Comparison of ENCODE assay signal across 18 cellular contexts in the genomic region with DNA sequence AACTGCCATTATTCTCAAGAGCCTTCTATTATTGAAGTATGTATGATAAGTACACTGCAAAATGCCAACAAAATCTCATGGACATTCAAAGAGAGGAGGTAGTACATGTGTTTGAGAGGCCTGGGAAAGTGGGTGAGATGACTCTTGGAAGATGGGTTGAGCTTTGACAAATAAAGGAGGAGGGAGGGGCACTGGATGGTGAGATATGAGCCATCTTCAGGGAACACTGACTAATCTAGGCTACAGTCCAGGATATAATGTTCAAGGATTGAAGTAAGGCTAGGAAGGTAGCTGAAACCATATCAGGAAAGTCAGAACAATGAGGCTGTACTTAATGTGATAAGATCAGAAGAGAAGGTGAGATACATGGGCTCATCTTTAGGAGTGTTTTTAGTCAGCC.
DNase-seq lines count a peak whose midpoint lies in the region; ATAC-seq and TF ChIP-seq lines count a peak whose summit lies in the region.
"Had no signal": no experiment of that assay in that cellular context is flagged by ENCODE, and none has a peak within 500 bp of the region (broad histone marks: within the 10 kb centered on the region; RNA-seq: fewer than 3 reads in every experiment).

No MANE protein-coding gene starts in this region.

- no peak overlapping the region for H3K9ac ChIP-seq in IMR-90 (ENCODE audit: low read depth, low read length)
- no peak overlapping the region for H3K9ac ChIP-seq in PC-3 (ENCODE audit: low read length)
- H3K9ac ChIP-seq: BLaER1 had no signal

- H4K8ac ChIP-seq in IMR-90 (ENCODE audit: low read depth in 2 of 2, low read length in 2 of 2): no peak overlapping the region

- H2AFZ ChIP-seq in IMR-90 (replicated peaks; ENCODE audit: low read length, poor library complexity): no peak overlapping the region
- H2AFZ ChIP-seq in PC-3 (ENCODE audit: low read length): no peak overlapping the region
- H2AFZ ChIP-seq: PC-9 had no signal

- no peak overlapping the region for H4K5ac ChIP-seq in IMR-90 (ENCODE audit: low read depth, low read length)

- peak; percentile 3 for DNase-seq in A172 (ENCODE audit: low spot score)
- peak; percentile 32 for DNase-seq in IMR-90
- peak; percentile 45 for DNase-seq in PC-3
- peak; percentile 80 for DNase-seq in fibroblast of mammary gland (ENCODE audit: low read depth)
- DNase-seq in H7: no peak
- no peak for DNase-seq in HK-2 (ENCODE audit: unreplicated experiment)
- DNase-seq in NCI-H1105 treated with DMSO at 0.1 percent for 48 hours (lab: John Stamatoyannopoulos, UW): no peak
- no peak for DNase-seq in KG1 (lab: John Stamatoyannopoulos, UW)
- DNase-seq: 8988T; CD8-positive, alpha-beta T cell; H9; NCI-H1436 treated with DMSO at 0.1 percent for 48 hours; NCI-H446; NCI-H748 treated with DMSO at 0.1 percent for 48 hours; PC-9; SJCRH30 had no signal

- ATAC-seq in IMR-90 (ENCODE audit: low read depth): no peak
- ATAC-seq in PC-3: peak; percentile 53; the same call in 1 of the 2 replicates
- ATAC-seq: CD8-positive, alpha-beta T cell had no signal

- H2BK15ac ChIP-seq in IMR-90 (ENCODE audit: low read depth, low read length): no peak overlapping the region

- no peak for TF ChIP-seq RAD21 in IMR-90 (IDR thresholded peaks at IDR 0.05; ENCODE audit: low read length)

- H3K79me1 ChIP-seq in IMR-90 (ENCODE audit: low read depth in 1 of 2, low read length in 2 of 2): no peaks in the 10 kb centered on the region

- BruUV-seq in IMR-90 (replicated peaks; lab: Mats Ljungman, UMichigan): no TSS peak
- BruUV-seq in PC-3 (replicated peaks; lab: Mats Ljungman, UMichigan): no TSS peak

- 0 out of 2 replicates have a peak overlapping the region, but pooled peaks have one; percentile 33 for H2BK20ac ChIP-seq in IMR-90 (ENCODE audit: low read depth, low read length)

- H3K4ac ChIP-seq in IMR-90 (ENCODE audit: low read depth, low read length): no peak overlapping the region

- H2AK9ac ChIP-seq in IMR-90 (replicated peaks; ENCODE audit: low read depth, low read length, poor library complexity): no peak overlapping the region

- TF ChIP-seq CTCF in IMR-90 (conservative IDR thresholded peaks at IDR 0.05; ENCODE audit: low read depth, low read length): no peak
- no peak for TF ChIP-seq CTCF in PC-3 (conservative IDR thresholded peaks at IDR 0.05; ENCODE audit: low read depth, low read length)
- no peak for TF ChIP-seq CTCF in fibroblast of mammary gland (conservative IDR thresholded peaks at IDR 0.05; ENCODE audit: control insufficient read depth, insufficient read depth, low read depth, low read length)

- no peak overlapping the region for H2BK120ac ChIP-seq in IMR-90 (ENCODE audit: low read depth, low read length)

- intact Hi-C loops in IMR-90 (cut with micrococcal nuclease) (no loop called here), PC-3 (cut with micrococcal nuclease) (no loop called here)

- H3K36me3 ChIP-seq in IMR-90 (ENCODE audit: control insufficient read depth, insufficient read depth, low read length) (no peaks in the 10 kb centered on the region), PC-3 (ENCODE audit: low read depth, low read length) (no peaks in the 10 kb centered on the region), H7 (replicated peaks; ENCODE audit: control insufficient read depth, insufficient read depth, low read length) (no peaks in the 10 kb centered on the region)
- H3K36me3 ChIP-seq: BLaER1, SJCRH30 had no signal

- no peak for TF ChIP-seq POLR2A in IMR-90 (IDR thresholded peaks at IDR 0.05; ENCODE audit: low read depth, low read length)

- no peaks in the 10 kb centered on the region for H4K20me1 ChIP-seq in IMR-90 (ENCODE audit: insufficient read depth, low read length)
- H4K20me1 ChIP-seq in PC-3 (ENCODE audit: low read length): no peaks in the 10 kb centered on the region
- H4K20me1 ChIP-seq: BLaER1 had no signal

- no peak overlapping the region for H3K14ac ChIP-seq in IMR-90 (replicated peaks; ENCODE audit: low read depth, low read length)

- CTCF ChIA-PET in IMR-90 (lab: Yijun Ruan, JAX): no interaction called here
- CTCF ChIA-PET in PC-3 (lab: Charles Lee): no interaction called here

- no peaks in the 10 kb centered on the region for H3K27me3 ChIP-seq in IMR-90 (ENCODE audit: control insufficient read depth, insufficient read depth, low read length)
- H3K27me3 ChIP-seq in PC-3 (ENCODE audit: low read length): no peaks in the 10 kb centered on the region
- no peaks in the 10 kb centered on the region for H3K27me3 ChIP-seq in H7 (ENCODE audit: control insufficient read depth, insufficient read depth, low read length)
- H3K27me3 ChIP-seq: BLaER1, SJCRH30 had no signal

- in situ Hi-C loops in IMR-90 (cut with MboI; ENCODE audit: low sequenced_read_pairs): no loop called here

- H3K9me1 ChIP-seq in IMR-90 (ENCODE audit: insufficient read depth, low read length): peaks cover 4% of the 10 kb centered on the region; the same call in 1 of the 2 replicates

- POLR2A ChIA-PET in IMR-90 (lab: Charles Lee; ENCODE audit: unreplicated experiment): no interaction called here
- POLR2A ChIA-PET in PC-3 (lab: Charles Lee; ENCODE audit: unreplicated experiment): no interaction called here

- H3F3A ChIP-seq in PC-3 (ENCODE audit: low read length, unreplicated experiment): no peaks in the 10 kb centered on the region

- H3K9me3 ChIP-seq in IMR-90 (ENCODE audit: control insufficient read depth, insufficient read depth, low read length): no peaks in the 10 kb centered on the region
- no peaks in the 10 kb centered on the region for H3K9me3 ChIP-seq in PC-3 (ENCODE audit: low read length)
- H3K9me3 ChIP-seq: BLaER1, SJCRH30 had no signal

- H3K18ac ChIP-seq in IMR-90 (ENCODE audit: low read depth, low read length): no peak overlapping the region

- H4K91ac ChIP-seq in IMR-90 (ENCODE audit: insufficient read depth, low read depth, low read length): no peak overlapping the region

- no peak overlapping the region for H2BK5ac ChIP-seq in IMR-90 (ENCODE audit: low read depth, low read length, poor library complexity, severe bottlenecking)

- no peaks in the 10 kb centered on the region for H3K79me2 ChIP-seq in PC-3 (ENCODE audit: low read length)

- no peak overlapping the region for H3K23ac ChIP-seq in IMR-90 (ENCODE audit: low read depth, low read length)

- no peaks in the 10 kb centered on the region for H3K9me2 ChIP-seq in PC-3 (replicated peaks; ENCODE audit: low read length)

- H3K4me1 ChIP-seq in IMR-90 (ENCODE audit: control insufficient read depth, insufficient read depth, low read length): peaks cover 4% of the 10 kb centered on the region
- H3K4me1 ChIP-seq in PC-3 (ENCODE audit: insufficient read depth, low read length): peaks cover 6% of the 10 kb centered on the region
- H3K4me1 ChIP-seq: BLaER1 had no signal

- no peak overlapping the region for H3K56ac ChIP-seq in IMR-90 (ENCODE audit: extremely low read depth, insufficient read depth, low read length)

- H2AK5ac ChIP-seq in IMR-90 (ENCODE audit: low read depth, low read length): no peak overlapping the region

- H3K4me2 ChIP-seq in IMR-90 (ENCODE audit: low read depth, low read length) (no peak overlapping the region), PC-3 (ENCODE audit: low read length) (no peak overlapping the region)
- H3K4me2 ChIP-seq: BLaER1, PC-9 had no signal

- dilution Hi-C loops in IMR-90 (cut with HindIII; ENCODE audit: low sequenced_read_pairs, unreplicated experiment): no loop called here

- H3K27ac ChIP-seq in IMR-90 (ENCODE audit: insufficient read depth, low read length): no peak overlapping the region
- H3K27ac ChIP-seq in PC-3 (ENCODE audit: low read length): no peak overlapping the region
- H3K27ac ChIP-seq: BLaER1, HL-60, PC-9, SJCRH30 had no signal

- H3K4me3 ChIP-seq in IMR-90 (ENCODE audit: insufficient read depth, low read depth, low read length) (no peak overlapping the region), PC-3 (ENCODE audit: low read length) (no peak overlapping the region), fibroblast of mammary gland (ENCODE audit: control insufficient read depth, low read depth, low read length) (no peak overlapping the region), H7 (ENCODE audit: insufficient read depth, low read depth, low read length) (no peak overlapping the region)
- H3K4me3 ChIP-seq: BLaER1, PC-9, SJCRH30 had no signal

TF ChIP-seq in IMR-90, 13 proteins besides CTCF, POLR2A, EP300 and RAD21:
- TF ChIP-seq, protein P1, sequence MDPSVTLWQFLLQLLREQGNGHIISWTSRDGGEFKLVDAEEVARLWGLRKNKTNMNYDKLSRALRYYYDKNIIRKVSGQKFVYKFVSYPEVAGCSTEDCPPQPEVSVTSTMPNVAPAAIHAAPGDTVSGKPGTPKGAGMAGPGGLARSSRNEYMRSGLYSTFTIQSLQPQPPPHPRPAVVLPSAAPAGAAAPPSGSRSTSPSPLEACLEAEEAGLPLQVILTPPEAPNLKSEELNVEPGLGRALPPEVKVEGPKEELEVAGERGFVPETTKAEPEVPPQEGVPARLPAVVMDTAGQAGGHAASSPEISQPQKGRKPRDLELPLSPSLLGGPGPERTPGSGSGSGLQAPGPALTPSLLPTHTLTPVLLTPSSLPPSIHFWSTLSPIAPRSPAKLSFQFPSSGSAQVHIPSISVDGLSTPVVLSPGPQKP (IDR thresholded peaks at IDR 0.05; ENCODE audit: borderline replicate concordance, low read depth, low read length): no peak
- TF ChIP-seq NFE2L2 (IDR thresholded peaks at IDR 0.05; ENCODE audit: low read depth, low read length): no peak
- TF ChIP-seq BHLHE40 (IDR thresholded peaks at IDR 0.05; ENCODE audit: low read depth, low read length): no peak
- TF ChIP-seq RCOR1 (IDR thresholded peaks at IDR 0.05; ENCODE audit: insufficient replicate concordance, low read length): no peak
- TF ChIP-seq SMC3 (IDR thresholded peaks at IDR 0.05; ENCODE audit: low read depth, low read length): no peak
- TF ChIP-seq MAFK (IDR thresholded peaks at IDR 0.05; ENCODE audit: low read depth, low read length): no peak
- TF ChIP-seq RFX5 (IDR thresholded peaks at IDR 0.05; ENCODE audit: low read depth, low read length): no peak

Comparison
In these comparisons a context has a peak if more than half of its experiments do, and no peak if none do; other contexts are left out.
1. DNase-seq: peak in A172 (single experiment), IMR-90 (single experiment), PC-3 (single experiment) and fibroblast of mammary gland (single experiment); none in H7 (single experiment), HK-2 (single experiment), NCI-H1105 treated with DMSO at 0.1 percent for 48 hours (single experiment) and KG1 (single experiment).